1 cellular context compared by ENCODE assay signal in the genomic region with DNA sequence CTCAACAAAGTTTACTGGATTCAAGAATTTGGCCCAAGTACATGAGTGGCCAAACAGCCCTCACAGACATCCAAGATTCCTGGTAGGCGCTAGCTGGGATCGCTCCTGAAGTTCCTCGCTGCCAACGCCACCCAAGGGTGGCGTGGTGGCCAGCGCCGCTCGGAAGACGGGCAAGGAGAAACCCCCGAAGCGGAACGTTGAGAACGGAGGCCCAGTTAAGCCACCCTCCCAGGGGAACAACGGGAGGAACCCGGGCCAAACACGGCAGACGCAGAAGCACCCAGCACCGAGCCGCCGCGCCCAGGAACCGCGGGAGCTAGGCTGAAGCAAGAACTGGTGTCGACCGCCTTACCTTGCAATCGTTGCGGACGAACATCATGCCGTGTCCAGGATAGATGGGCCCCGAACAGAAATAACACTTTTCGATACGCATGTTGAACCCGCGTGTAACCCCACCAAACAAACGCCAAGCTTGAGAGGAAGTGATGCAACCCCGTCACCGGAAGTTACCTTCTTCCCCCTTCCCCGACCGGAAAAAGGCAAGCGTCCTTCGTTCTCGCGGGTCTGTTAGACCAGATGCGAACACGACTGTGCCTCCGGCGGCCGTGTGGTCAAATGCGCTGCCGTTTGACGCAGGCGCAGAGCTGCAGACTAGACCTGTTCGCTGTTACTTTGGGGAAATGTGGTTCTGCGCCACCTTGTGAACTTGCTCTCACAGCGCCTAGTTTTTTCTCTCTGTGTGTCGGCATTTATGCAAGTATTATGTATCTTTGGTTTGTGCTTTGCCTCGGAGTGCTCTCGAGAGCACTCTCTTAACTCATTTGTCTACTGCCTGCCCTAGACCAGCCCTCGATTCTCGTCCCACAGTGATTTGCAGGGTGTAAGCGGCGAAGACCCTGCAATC.
TF ChIP-seq lines count a peak whose summit lies in the region.

A gene (minus strand): TSS at position 484 of the 904 bp plus-strand sequence. CDS start 51 bp downstream, at position 433.

TF ChIP-seq in WTC11, 78 proteins besides CTCF, POLR2A, EP300 and RAD21 (continued from another document):
- TF ChIP-seq, protein P1, sequence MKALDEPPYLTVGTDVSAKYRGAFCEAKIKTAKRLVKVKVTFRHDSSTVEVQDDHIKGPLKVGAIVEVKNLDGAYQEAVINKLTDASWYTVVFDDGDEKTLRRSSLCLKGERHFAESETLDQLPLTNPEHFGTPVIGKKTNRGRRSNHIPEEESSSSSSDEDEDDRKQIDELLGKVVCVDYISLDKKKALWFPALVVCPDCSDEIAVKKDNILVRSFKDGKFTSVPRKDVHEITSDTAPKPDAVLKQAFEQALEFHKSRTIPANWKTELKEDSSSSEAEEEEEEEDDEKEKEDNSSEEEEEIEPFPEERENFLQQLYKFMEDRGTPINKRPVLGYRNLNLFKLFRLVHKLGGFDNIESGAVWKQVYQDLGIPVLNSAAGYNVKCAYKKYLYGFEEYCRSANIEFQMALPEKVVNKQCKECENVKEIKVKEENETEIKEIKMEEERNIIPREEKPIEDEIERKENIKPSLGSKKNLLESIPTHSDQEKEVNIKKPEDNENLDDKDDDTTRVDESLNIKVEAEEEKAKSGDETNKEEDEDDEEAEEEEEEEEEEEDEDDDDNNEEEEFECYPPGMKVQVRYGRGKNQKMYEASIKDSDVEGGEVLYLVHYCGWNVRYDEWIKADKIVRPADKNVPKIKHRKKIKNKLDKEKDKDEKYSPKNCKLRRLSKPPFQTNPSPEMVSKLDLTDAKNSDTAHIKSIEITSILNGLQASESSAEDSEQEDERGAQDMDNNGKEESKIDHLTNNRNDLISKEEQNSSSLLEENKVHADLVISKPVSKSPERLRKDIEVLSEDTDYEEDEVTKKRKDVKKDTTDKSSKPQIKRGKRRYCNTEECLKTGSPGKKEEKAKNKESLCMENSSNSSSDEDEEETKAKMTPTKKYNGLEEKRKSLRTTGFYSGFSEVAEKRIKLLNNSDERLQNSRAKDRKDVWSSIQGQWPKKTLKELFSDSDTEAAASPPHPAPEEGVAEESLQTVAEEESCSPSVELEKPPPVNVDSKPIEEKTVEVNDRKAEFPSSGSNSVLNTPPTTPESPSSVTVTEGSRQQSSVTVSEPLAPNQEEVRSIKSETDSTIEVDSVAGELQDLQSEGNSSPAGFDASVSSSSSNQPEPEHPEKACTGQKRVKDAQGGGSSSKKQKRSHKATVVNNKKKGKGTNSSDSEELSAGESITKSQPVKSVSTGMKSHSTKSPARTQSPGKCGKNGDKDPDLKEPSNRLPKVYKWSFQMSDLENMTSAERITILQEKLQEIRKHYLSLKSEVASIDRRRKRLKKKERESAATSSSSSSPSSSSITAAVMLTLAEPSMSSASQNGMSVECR (CRISPR knock-in tag; IDR thresholded peaks at IDR 0.05; ENCODE audit: borderline replicate concordance) = peak; percentile 66; the same call in 1 of the 2 replicates
- TF ChIP-seq FOXP1 (CRISPR knock-in tag; IDR thresholded peaks at IDR 0.05; ENCODE audit: borderline replicate concordance) = peak; percentile 62; the same call in 1 of the 2 replicates
- TF ChIP-seq, protein P2, sequence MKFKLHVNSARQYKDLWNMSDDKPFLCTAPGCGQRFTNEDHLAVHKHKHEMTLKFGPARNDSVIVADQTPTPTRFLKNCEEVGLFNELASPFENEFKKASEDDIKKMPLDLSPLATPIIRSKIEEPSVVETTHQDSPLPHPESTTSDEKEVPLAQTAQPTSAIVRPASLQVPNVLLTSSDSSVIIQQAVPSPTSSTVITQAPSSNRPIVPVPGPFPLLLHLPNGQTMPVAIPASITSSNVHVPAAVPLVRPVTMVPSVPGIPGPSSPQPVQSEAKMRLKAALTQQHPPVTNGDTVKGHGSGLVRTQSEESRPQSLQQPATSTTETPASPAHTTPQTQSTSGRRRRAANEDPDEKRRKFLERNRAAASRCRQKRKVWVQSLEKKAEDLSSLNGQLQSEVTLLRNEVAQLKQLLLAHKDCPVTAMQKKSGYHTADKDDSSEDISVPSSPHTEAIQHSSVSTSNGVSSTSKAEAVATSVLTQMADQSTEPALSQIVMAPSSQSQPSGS (CRISPR knock-in tag; IDR thresholded peaks at IDR 0.05; ENCODE audit: borderline replicate concordance, low read depth) = no peak
- TF ChIP-seq NFYB (CRISPR knock-in tag; conservative IDR thresholded peaks at IDR 0.05; ENCODE audit: low read depth) = no peak
- TF ChIP-seq, protein P3, sequence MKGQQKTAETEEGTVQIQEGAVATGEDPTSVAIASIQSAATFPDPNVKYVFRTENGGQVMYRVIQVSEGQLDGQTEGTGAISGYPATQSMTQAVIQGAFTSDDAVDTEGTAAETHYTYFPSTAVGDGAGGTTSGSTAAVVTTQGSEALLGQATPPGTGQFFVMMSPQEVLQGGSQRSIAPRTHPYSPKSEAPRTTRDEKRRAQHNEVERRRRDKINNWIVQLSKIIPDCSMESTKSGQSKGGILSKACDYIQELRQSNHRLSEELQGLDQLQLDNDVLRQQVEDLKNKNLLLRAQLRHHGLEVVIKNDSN (CRISPR knock-in tag; IDR thresholded peaks at IDR 0.05) = no peak
- TF ChIP-seq ETV6 (CRISPR knock-in tag; IDR thresholded peaks at IDR 0.05) = peak; percentile 95
- TF ChIP-seq GABPB1 (CRISPR knock-in tag; IDR thresholded peaks at IDR 0.05) = peak; percentile 99
- TF ChIP-seq FOXK1 (CRISPR knock-in tag; IDR thresholded peaks at IDR 0.05) = peak; percentile 91
- no peak for TF ChIP-seq SMAD3 (CRISPR knock-in tag; IDR thresholded peaks at IDR 0.05; ENCODE audit: borderline replicate concordance)
- peak; percentile 64; the same call in 1 of the 2 replicates for TF ChIP-seq TEAD1 (CRISPR knock-in tag; IDR thresholded peaks at IDR 0.05)
- TF ChIP-seq MXD4 (CRISPR knock-in tag; IDR thresholded peaks at IDR 0.05; ENCODE audit: borderline replicate concordance) = no peak
- no peak for TF ChIP-seq NR1H2 (CRISPR knock-in tag; IDR thresholded peaks at IDR 0.05)
